Comparison of ENCODE assay signal across 1 cellular context in the genomic region with DNA sequence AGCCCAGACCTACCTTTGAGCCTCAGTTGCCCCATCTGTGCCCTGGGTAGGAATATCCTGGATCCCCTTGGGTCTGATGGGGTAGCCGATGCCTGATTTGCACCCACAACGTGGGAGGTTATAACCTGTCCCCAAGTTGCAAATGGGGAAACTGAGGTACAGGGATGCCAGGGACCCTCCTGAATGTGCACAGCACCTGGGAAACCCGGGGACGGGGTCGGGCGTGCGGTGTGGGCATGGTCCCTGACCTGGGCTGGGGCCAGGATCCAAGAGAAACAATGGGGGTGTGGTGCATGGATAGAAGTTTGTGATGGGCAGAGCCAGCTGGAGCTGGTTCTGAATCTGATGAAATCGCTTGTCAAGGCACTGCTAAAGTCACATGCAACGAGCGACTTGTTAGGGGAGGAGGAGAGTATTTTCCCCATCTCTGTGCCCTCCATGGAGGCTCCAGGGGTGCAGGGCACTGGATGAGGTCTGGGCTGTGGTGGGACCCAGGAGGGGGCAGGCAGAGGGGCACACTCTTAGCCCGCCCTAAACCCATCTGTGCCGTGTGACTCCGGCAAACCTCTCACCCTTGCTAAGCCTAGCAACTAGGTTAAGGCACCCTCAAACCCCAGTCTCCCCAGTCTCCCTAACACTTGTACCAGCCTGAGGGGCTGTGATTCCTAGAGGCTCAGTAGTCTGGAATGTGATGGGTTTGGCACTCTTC.
A peak's percentile ranks its signal among the peaks of the same experiment; 100 is the strongest.
TF ChIP-seq lines count a peak whose summit lies in the region.

No MANE protein-coding gene starts in this region.

TF ChIP-seq in HepG2, 621 proteins besides CTCF, POLR2A, EP300 and RAD21 (continued from another document and continues in another):
- TF ChIP-seq, protein P1, sequence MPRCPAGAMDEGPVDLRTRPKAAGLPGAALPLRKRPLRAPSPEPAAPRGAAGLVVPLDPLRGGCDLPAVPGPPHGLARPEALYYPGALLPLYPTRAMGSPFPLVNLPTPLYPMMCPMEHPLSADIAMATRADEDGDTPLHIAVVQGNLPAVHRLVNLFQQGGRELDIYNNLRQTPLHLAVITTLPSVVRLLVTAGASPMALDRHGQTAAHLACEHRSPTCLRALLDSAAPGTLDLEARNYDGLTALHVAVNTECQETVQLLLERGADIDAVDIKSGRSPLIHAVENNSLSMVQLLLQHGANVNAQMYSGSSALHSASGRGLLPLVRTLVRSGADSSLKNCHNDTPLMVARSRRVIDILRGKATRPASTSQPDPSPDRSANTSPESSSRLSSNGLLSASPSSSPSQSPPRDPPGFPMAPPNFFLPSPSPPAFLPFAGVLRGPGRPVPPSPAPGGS (CRISPR knock-in tag; IDR thresholded peaks at IDR 0.05) = no peak
- TF ChIP-seq MTA3 (CRISPR knock-in tag; IDR thresholded peaks at IDR 0.05) (no peak), FOXK2 (IDR thresholded peaks at IDR 0.05) (no peak), HNRNPL (IDR thresholded peaks at IDR 0.05; ENCODE audit: low read depth, low read length) (peak; percentile 54; the same call in 1 of the 2 replicates), CBX2 (IDR thresholded peaks at IDR 0.05; ENCODE audit: low read depth, low read length) (no peak), CBX2 (CRISPR knock-in tag; IDR thresholded peaks at IDR 0.05; ENCODE audit: low read depth) (no peak), BCL6 (CRISPR knock-in tag; IDR thresholded peaks at IDR 0.05) (no peak), GABPB1 (CRISPR knock-in tag; IDR thresholded peaks at IDR 0.05) (no peak), ZNF792 (CRISPR knock-in tag; IDR thresholded peaks at IDR 0.05) (no peak), CCDC6 (CRISPR knock-in tag; IDR thresholded peaks at IDR 0.05) (no peak), ONECUT2 (CRISPR knock-in tag; IDR thresholded peaks at IDR 0.05) (no peak), ZNF230 (CRISPR knock-in tag; IDR thresholded peaks at IDR 0.05) (no peak), NFE2L1 (CRISPR knock-in tag; IDR thresholded peaks at IDR 0.05; ENCODE audit: borderline replicate concordance) (no peak), TBL1XR1 (IDR thresholded peaks at IDR 0.05; ENCODE audit: borderline replicate concordance, low read length, partially characterized antibody) (no peak), CEBPB (IDR thresholded peaks at IDR 0.05; ENCODE audit: borderline replicate concordance, low read depth, low read length) (no peak), SETDB1 (CRISPR knock-in tag; IDR thresholded peaks at IDR 0.05; ENCODE audit: borderline replicate concordance) (no peak), ZBTB38 (CRISPR knock-in tag; IDR thresholded peaks at IDR 0.05) (no peak), FOXM1 (CRISPR knock-in tag; IDR thresholded peaks at IDR 0.05) (no peak), ZNF329 (CRISPR knock-in tag; IDR thresholded peaks at IDR 0.05; ENCODE audit: low read depth) (no peak), SMAD1 (CRISPR knock-in tag; IDR thresholded peaks at IDR 0.05; ENCODE audit: borderline replicate concordance, low read depth) (no peak), REPIN1 (CRISPR knock-in tag; IDR thresholded peaks at IDR 0.05; ENCODE audit: borderline replicate concordance, low read depth) (no peak), ZBTB42 (CRISPR knock-in tag; IDR thresholded peaks at IDR 0.05) (no peak), MEIS2 (CRISPR knock-in tag; IDR thresholded peaks at IDR 0.05) (no peak), SMAD9 (CRISPR knock-in tag; IDR thresholded peaks at IDR 0.05) (no peak), ZFP41 (CRISPR knock-in tag; IDR thresholded peaks at IDR 0.05; ENCODE audit: borderline replicate concordance) (no peak), ZNF556 (CRISPR knock-in tag; IDR thresholded peaks at IDR 0.05; ENCODE audit: borderline replicate concordance) (no peak), HNRNPK (IDR thresholded peaks at IDR 0.05; ENCODE audit: low read depth, low read length, poor library complexity, severe bottlenecking) (no peak), ZFYVE20 (CRISPR knock-in tag; IDR thresholded peaks at IDR 0.05; ENCODE audit: borderline replicate concordance, low read depth) (no peak), REL (CRISPR knock-in tag; conservative IDR thresholded peaks at IDR 0.05) (no peak), ZNF549 (CRISPR knock-in tag; IDR thresholded peaks at IDR 0.05) (no peak)
- TF ChIP-seq, protein P2, sequence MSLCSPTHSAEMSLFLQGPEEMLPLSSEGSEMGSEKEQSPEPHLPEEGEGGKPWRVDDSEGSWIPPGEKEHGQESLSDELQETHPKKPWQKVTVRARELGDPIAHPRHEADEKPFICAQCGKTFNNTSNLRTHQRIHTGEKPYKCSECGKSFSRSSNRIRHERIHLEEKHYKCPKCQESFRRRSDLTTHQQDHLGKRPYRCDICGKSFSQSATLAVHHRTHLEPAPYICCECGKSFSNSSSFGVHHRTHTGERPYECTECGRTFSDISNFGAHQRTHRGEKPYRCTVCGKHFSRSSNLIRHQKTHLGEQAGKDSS (CRISPR knock-in tag; IDR thresholded peaks at IDR 0.05; ENCODE audit: borderline replicate concordance, low read depth) = no peak
- TF ChIP-seq, protein P3, sequence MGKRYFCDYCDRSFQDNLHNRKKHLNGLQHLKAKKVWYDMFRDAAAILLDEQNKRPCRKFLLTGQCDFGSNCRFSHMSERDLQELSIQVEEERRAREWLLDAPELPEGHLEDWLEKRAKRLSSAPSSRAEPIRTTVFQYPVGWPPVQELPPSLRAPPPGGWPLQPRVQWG (CRISPR knock-in tag; IDR thresholded peaks at IDR 0.05; ENCODE audit: borderline replicate concordance, low read depth) = no peak
- TF ChIP-seq, protein P4, sequence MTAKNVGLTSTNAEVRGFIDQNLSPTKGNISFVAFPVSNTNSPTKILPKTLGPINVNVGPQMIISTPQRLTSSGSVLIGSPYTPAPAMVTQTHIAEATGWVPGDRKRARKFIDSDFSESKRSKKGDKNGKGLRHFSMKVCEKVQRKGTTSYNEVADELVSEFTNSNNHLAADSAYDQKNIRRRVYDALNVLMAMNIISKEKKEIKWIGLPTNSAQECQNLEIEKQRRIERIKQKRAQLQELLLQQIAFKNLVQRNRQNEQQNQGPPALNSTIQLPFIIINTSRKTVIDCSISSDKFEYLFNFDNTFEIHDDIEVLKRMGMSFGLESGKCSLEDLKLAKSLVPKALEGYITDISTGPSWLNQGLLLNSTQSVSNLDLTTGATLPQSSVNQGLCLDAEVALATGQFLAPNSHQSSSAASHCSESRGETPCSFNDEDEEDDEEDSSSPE (CRISPR knock-in tag; IDR thresholded peaks at IDR 0.05) = no peak
- TF ChIP-seq, protein P5, sequence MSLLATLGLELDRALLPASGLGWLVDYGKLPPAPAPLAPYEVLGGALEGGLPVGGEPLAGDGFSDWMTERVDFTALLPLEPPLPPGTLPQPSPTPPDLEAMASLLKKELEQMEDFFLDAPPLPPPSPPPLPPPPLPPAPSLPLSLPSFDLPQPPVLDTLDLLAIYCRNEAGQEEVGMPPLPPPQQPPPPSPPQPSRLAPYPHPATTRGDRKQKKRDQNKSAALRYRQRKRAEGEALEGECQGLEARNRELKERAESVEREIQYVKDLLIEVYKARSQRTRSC (CRISPR knock-in tag; IDR thresholded peaks at IDR 0.05; ENCODE audit: low read depth) = no peak
- TF ChIP-seq, protein P6, sequence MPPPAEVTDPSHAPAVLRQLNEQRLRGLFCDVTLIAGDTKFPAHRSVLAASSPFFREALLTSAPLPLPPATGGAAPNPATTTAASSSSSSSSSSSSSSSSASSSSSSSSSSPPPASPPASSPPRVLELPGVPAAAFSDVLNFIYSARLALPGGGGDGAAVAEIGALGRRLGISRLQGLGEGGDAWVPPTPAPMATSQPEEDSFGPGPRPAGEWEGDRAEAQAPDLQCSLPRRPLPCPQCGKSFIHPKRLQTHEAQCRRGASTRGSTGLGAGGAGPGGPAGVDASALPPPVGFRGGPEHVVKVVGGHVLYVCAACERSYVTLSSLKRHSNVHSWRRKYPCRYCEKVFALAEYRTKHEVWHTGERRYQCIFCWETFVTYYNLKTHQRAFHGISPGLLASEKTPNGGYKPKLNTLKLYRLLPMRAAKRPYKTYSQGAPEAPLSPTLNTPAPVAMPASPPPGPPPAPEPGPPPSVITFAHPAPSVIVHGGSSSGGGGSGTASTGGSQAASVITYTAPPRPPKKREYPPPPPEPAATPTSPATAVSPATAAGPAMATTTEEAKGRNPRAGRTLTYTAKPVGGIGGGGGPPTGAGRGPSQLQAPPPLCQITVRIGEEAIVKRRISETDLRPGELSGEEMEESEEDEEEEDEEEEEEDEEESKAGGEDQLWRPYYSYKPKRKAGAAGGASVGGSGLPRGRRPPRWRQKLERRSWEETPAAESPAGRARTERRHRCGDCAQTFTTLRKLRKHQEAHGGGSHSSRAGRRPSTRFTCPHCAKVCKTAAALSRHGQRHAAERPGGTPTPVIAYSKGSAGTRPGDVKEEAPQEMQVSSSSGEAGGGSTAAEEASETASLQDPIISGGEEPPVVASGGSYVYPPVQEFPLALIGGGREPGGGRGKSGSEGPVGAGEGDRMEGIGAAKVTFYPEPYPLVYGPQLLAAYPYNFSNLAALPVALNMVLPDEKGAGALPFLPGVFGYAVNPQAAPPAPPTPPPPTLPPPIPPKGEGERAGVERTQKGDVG (CRISPR knock-in tag; IDR thresholded peaks at IDR 0.05; ENCODE audit: borderline replicate concordance) = no peak
- TF ChIP-seq, protein P7, sequence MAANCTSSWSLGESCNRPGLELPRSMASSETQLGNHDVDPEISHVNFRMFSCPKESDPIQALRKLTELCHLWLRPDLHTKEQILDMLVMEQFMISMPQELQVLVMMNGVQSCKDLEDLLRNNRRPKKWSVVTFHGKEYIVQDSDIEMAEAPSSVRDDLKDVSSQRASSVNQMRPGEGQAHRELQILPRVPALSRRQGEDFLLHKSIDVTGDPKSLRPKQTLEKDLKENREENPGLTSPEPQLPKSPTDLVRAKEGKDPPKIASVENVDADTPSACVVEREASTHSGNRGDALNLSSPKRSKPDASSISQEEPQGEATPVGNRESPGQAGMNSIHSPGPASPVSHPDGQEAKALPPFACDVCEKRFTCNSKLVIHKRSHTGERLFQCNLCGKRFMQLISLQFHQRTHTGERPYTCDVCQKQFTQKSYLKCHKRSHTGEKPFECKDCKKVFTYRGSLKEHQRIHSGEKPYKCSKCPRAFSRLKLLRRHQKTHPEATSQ (CRISPR knock-in tag; IDR thresholded peaks at IDR 0.05; ENCODE audit: borderline replicate concordance) = no peak
- TF ChIP-seq, protein P8, sequence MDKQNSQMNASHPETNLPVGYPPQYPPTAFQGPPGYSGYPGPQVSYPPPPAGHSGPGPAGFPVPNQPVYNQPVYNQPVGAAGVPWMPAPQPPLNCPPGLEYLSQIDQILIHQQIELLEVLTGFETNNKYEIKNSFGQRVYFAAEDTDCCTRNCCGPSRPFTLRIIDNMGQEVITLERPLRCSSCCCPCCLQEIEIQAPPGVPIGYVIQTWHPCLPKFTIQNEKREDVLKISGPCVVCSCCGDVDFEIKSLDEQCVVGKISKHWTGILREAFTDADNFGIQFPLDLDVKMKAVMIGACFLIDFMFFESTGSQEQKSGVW (CRISPR knock-in tag; IDR thresholded peaks at IDR 0.05; ENCODE audit: borderline replicate concordance) = no peak
- TF ChIP-seq, protein P9, sequence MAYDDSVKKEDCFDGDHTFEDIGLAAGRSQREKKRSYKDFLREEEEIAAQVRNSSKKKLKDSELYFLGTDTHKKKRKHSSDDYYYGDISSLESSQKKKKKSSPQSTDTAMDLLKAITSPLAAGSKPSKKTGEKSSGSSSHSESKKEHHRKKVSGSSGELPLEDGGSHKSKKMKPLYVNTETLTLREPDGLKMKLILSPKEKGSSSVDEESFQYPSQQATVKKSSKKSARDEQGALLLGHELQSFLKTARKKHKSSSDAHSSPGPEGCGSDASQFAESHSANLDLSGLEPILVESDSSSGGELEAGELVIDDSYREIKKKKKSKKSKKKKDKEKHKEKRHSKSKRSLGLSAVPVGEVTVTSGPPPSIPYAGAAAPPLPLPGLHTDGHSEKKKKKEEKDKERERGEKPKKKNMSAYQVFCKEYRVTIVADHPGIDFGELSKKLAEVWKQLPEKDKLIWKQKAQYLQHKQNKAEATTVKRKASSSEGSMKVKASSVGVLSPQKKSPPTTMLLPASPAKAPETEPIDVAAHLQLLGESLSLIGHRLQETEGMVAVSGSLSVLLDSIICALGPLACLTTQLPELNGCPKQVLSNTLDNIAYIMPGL (CRISPR knock-in tag; IDR thresholded peaks at IDR 0.05; ENCODE audit: borderline replicate concordance in 1 of 2, low read depth in 1 of 2) = no peak; a peak in 1 of 4 replicates
- TF ChIP-seq, protein P10, sequence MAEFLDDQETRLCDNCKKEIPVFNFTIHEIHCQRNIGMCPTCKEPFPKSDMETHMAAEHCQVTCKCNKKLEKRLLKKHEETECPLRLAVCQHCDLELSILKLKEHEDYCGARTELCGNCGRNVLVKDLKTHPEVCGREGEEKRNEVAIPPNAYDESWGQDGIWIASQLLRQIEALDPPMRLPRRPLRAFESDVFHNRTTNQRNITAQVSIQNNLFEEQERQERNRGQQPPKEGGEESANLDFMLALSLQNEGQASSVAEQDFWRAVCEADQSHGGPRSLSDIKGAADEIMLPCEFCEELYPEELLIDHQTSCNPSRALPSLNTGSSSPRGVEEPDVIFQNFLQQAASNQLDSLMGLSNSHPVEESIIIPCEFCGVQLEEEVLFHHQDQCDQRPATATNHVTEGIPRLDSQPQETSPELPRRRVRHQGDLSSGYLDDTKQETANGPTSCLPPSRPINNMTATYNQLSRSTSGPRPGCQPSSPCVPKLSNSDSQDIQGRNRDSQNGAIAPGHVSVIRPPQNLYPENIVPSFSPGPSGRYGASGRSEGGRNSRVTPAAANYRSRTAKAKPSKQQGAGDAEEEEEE (CRISPR knock-in tag; IDR thresholded peaks at IDR 0.05; ENCODE audit: borderline replicate concordance) = no peak
- TF ChIP-seq, protein P11, sequence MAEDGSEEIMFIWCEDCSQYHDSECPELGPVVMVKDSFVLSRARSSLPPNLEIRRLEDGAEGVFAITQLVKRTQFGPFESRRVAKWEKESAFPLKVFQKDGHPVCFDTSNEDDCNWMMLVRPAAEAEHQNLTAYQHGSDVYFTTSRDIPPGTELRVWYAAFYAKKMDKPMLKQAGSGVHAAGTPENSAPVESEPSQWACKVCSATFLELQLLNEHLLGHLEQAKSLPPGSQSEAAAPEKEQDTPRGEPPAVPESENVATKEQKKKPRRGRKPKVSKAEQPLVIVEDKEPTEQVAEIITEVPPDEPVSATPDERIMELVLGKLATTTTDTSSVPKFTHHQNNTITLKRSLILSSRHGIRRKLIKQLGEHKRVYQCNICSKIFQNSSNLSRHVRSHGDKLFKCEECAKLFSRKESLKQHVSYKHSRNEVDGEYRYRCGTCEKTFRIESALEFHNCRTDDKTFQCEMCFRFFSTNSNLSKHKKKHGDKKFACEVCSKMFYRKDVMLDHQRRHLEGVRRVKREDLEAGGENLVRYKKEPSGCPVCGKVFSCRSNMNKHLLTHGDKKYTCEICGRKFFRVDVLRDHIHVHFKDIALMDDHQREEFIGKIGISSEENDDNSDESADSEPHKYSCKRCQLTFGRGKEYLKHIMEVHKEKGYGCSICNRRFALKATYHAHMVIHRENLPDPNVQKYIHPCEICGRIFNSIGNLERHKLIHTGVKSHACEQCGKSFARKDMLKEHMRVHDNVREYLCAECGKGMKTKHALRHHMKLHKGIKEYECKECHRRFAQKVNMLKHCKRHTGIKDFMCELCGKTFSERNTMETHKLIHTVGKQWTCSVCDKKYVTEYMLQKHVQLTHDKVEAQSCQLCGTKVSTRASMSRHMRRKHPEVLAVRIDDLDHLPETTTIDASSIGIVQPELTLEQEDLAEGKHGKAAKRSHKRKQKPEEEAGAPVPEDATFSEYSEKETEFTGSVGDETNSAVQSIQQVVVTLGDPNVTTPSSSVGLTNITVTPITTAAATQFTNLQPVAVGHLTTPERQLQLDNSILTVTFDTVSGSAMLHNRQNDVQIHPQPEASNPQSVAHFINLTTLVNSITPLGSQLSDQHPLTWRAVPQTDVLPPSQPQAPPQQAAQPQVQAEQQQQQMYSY (CRISPR knock-in tag; IDR thresholded peaks at IDR 0.05) = no peak
